In genomic region chr6:43683708-43684455, GRCh38 we compare ENCODE assay signal across 10 cellular contexts. TPM values are rescaled to one million over a fixed set of nuclear protein-coding genes. Genes with fewer than 3 reads are reported as not detected.
DNase-seq lines count a peak whose midpoint lies in the region; ATAC-seq, FAIRE-seq and TF ChIP-seq lines count a peak whose summit lies in the region.
"Had no signal": no experiment of that assay in that cellular context is flagged by ENCODE, and none has a peak within 500 bp of the region (broad histone marks: within the 10 kb centered on the region; RNA-seq: fewer than 3 reads in every experiment).

No MANE protein-coding gene starts in this region.

- no peak overlapping the region for H2AFZ ChIP-seq in MM.1S (ENCODE audit: low read length)

- H3K9me2 ChIP-seq in MM.1S (replicated peaks; ENCODE audit: insufficient read depth, low read length) = no peaks in the 10 kb centered on the region

- H3K9me3 ChIP-seq in MM.1S (replicated peaks; ENCODE audit: insufficient read depth, low read length) = no peaks in the 10 kb centered on the region

- DNase-seq in GM12891 (ENCODE audit: insufficient read length, low spot score) (peak; percentile 47), MM.1S (no peak), erythroblast (lab: John Stamatoyannopoulos, UW) (no peak), AG08396 (ENCODE audit: low spot score) (no peak), NCI-H748 (lab: John Stamatoyannopoulos, UW; ENCODE audit: unreplicated experiment) (no peak), T-helper 2 cell (no peak)
- no peak for DNase-seq in stimulated activated naive CD4-positive, alpha-beta T cell (lab: John Stamatoyannopoulos, UW)
- DNase-seq: cortex of kidney, NCI-H510A treated with DMSO at 0.1 percent for 48 hours had no signal

- H3F3A ChIP-seq in MM.1S (ENCODE audit: insufficient read depth, low read length) = peaks cover 12% of the 10 kb centered on the region; the same call in 1 of the 2 replicates

- no peak overlapping the region for H3K4me3 ChIP-seq in MM.1S (ENCODE audit: low read length)

- TF ChIP-seq CTCF in MM.1S (IDR thresholded peaks at IDR 0.05; ENCODE audit: low read length) = no peak

- H3K4me1 ChIP-seq in MM.1S (ENCODE audit: low read length) = peaks cover 35% of the 10 kb centered on the region

- peaks cover 16% of the 10 kb centered on the region; the same call in 1 of the 2 replicates for H4K20me1 ChIP-seq in MM.1S (ENCODE audit: insufficient read depth, low read length)

- no peak overlapping the region for H3K9ac ChIP-seq in MM.1S (ENCODE audit: low read length)

- H3K27ac ChIP-seq in MM.1S (ENCODE audit: low read length) = peak overlapping the region; percentile 9; the same call in 1 of the 2 replicates

- FAIRE-seq in GM12891 (lab: Jason Lieb, UNC) = no peak

- no peaks in the 10 kb centered on the region for H3K27me3 ChIP-seq in MM.1S (replicated peaks; ENCODE audit: insufficient read depth, low read length)

- H3K4me2 ChIP-seq in MM.1S (ENCODE audit: low read depth, low read length) = no peak overlapping the region

- H3K36me3 ChIP-seq in MM.1S (replicated peaks; ENCODE audit: insufficient read depth, low read length) = no peaks in the 10 kb centered on the region

- peaks cover 92% of the 10 kb centered on the region for H3K79me2 ChIP-seq in MM.1S (ENCODE audit: low read length)

- TF ChIP-seq POLR2A in GM12891 (IDR thresholded peaks at IDR 0.05; ENCODE audit: low read depth, low read length) (no peak), erythroblast (IDR thresholded peaks at IDR 0.05; ENCODE audit: low read length) (peak; percentile 17)

- peak; percentile 48 for ATAC-seq in GM21576 (IDR thresholded peaks at IDR 0.05; ENCODE audit: unreplicated experiment)

TF ChIP-seq in GM12891, 5 proteins besides CTCF, POLR2A, EP300 and RAD21:
- TF ChIP-seq SPI1 (IDR thresholded peaks at IDR 0.05; ENCODE audit: low read depth, low read length) (peak; percentile 99), POLR2AphosphoS5 (IDR thresholded peaks at IDR 0.05; ENCODE audit: low read depth, low read length) (no peak), POU2F2 (IDR thresholded peaks at IDR 0.05; ENCODE audit: low read depth, low read length) (peak; percentile 9; the same call in 1 of the 2 replicates), PAX5 (IDR thresholded peaks at IDR 0.05; ENCODE audit: insufficient read depth, low read length, severe bottlenecking) (no peak), TAF1 (IDR thresholded peaks at IDR 0.05; ENCODE audit: low read depth, low read length) (no peak)

RNA-seq across cellular contexts. Expression of gene MRPS18A, which starts 3.7 kb away (rescaled TPM):
- 59.5 TPM for polyA plus RNA-seq in GM12891 (2012; ENCODE audit: low read depth, missing spikeins)

RNA-seq across cellular contexts. Expression of gene RSPH9, which starts 39.0 kb away (rescaled TPM):
- polyA plus RNA-seq in GM12891 (2012; ENCODE audit: low read depth, missing spikeins) = 0.35 TPM

RNA-seq across cellular contexts. Expression of gene MAD2L1BP, which starts 48.2 kb away (rescaled TPM):
- 26.0 TPM for polyA plus RNA-seq in GM12891 (2012; ENCODE audit: low read depth, missing spikeins)

RNA-seq across cellular contexts. Expression of gene GTPBP2, which starts 54.8 kb away (rescaled TPM):
- polyA plus RNA-seq in GM12891 (2012; ENCODE audit: low read depth, missing spikeins) = 35.3 TPM
